Comparison of ENCODE assay signal across 1 cellular context in the genomic region with DNA sequence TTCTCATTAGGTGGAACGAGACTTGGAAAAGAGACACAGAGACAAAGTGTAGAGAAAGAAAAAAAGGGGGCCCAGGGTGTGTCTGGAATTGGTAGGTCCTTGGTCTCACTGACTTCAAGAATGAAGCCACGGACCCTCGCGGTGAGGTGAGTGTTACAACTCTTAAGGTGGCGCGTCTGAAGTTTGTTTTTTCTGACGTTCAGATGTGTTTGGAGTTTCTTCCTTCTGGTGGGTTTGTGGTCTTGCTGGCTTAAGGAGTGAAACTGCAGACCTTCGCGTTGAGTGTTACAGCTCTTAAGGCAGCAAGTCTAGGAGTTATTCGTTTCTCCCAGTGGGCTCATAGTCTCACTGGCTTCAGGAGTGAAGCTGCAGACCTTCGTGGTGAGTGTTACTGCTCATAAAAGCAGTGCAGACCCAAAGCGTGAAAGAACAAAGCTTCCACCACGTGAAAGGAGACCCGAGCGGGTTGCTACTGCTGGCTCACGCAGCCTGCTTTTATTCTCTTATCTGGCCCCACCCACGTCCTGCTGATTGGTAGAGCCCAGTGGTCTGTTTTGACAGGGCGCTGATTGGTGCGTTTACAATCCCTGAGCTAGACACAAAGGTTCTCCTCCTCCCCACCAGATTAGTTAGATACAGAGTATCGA. TPM values are rescaled to one million over a fixed set of nuclear protein-coding genes. Genes with fewer than 3 reads are reported as not detected.
"Had no signal": no experiment of that assay in that cellular context is flagged by ENCODE, and none has a peak within 500 bp of the region (broad histone marks: within the 10 kb centered on the region; RNA-seq: fewer than 3 reads in every experiment).

No MANE protein-coding gene starts in this region.

RNA-seq across cellular contexts. Expression of a gene that starts 10.1 kb away (rescaled TPM):
- polyA plus RNA-seq: neural cell had no signal
